26 cellular contexts compared by ENCODE assay signal in the genomic region with DNA sequence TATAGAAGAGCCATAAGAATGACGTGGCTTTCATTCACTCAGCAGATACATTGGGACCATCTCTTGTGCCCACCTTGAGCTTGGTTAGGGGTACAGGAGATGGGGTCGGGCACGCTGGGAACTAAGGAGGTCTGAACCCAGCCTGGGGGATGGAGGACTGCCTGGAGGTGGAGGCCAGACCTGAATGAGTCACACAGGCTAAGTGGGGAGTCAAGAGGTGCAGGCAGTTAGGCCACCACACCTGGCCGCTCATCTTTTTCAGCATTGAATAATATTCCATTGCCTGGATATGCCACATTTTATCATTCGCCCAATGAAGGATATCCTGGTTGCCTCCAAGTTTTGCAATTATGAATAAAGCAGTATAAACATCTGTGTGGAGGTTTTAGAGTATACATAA.
"Had no signal": no experiment of that assay in that cellular context is flagged by ENCODE, and none has a peak within 500 bp of the region (broad histone marks: within the 10 kb centered on the region; RNA-seq: fewer than 3 reads in every experiment).

No MANE protein-coding gene starts in this region.

- H3K9me3 ChIP-seq: MG63, SJSA1 had no signal

- H3K4me3 ChIP-seq: MG63, SJSA1, SK-N-MC had no signal

- H3K27ac ChIP-seq: SJSA1, SK-N-MC had no signal

- FAIRE-seq: RCC 7860 had no signal

- DNase-seq: Karpas-422, KG1, MG63, NCI-H1092, NCI-H1105 treated with DMSO at 0.1 percent for 48 hours, NCI-H1417 treated with DMSO at 0.1 percent for 48 hours, NCI-H146, NCI-H1694 treated with DMSO at 0.1 percent for 48 hours, NCI-H1930, NCI-H2081, NCI-H2107, NCI-H2171, NCI-H226, NCI-H446, NCI-H510A, NCI-H524 treated with DMSO at 0.1 percent for 48 hours, NCI-H69, NCI-H774, Right ventricle myocardium superior, RPMI8226, SIG-M5, T-helper 1 cell, T-helper 17 cell had no signal

- H3K36me3 ChIP-seq: MG63 had no signal

- ATAC-seq: T-helper 17 cell had no signal

- H3K4me3 Mint-ChIP-seq: T-helper 17 cell had no signal

- H3K27me3 ChIP-seq: MG63, SJSA1 had no signal

- H3K27ac Mint-ChIP-seq: T-helper 17 cell had no signal

- H3K27me3 Mint-ChIP-seq: T-helper 17 cell had no signal
